15 cellular contexts compared by ENCODE assay signal in the genomic region with DNA sequence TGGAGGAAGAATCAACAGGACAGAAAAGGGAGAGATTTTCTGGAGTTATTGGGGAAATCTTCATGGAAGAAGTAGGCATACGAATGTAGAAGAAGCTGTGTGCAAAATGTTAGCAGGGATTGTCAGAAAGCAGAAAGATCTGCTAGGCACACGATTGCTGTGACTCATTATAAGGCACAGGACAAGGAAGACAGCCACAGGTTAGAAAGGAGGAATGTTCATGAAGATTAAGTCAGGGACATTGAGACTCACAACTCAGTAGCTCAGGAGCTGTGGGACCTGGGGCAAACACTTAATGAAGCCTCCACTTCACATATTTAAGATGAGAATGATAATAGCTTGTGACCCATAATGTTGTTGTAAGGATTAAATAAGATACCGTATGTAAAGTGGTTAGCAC. TPM values are rescaled to one million over a fixed set of nuclear protein-coding genes. Genes with fewer than 3 reads are reported as not detected.
DNase-seq lines count a peak whose midpoint lies in the region; ATAC-seq and TF ChIP-seq lines count a peak whose summit lies in the region.
"Had no signal": no experiment of that assay in that cellular context is flagged by ENCODE, and none has a peak within 500 bp of the region (broad histone marks: within the 10 kb centered on the region; RNA-seq: fewer than 3 reads in every experiment).

No MANE protein-coding gene starts in this region.

- ATAC-seq in HG03097 (IDR thresholded peaks at IDR 0.05; ENCODE audit: low FRiP score, unreplicated experiment) = no peak
- ATAC-seq: HepG2 had no signal

- no peak overlapping the region for H3K27ac ChIP-seq in CD4-positive, alpha-beta memory T cell (ENCODE audit: low read depth, low read length)
- peak overlapping the region in 2 of 4 donors; percentile 2 to 50 for H3K27ac ChIP-seq in esophagus squamous epithelium
- H3K27ac ChIP-seq: BLaER1 treated with 17β-estradiol and CSF1 and Interleukin-3, amounts not matched to agents 10 nM and 100 nM; SJCRH30 had no signal

- H3K36me3 ChIP-seq in CD4-positive, alpha-beta memory T cell (ENCODE audit: insufficient read depth, low read length) = peaks cover 19% of the 10 kb centered on the region
- H3K36me3 ChIP-seq in esophagus squamous epithelium = no peaks in the 10 kb centered on the region
- H3K36me3 ChIP-seq: SJCRH30 had no signal

- peaks cover 54 to 88% of the 10 kb centered on the region in 2 donors for H3K36me3 Mint-ChIP-seq in CD4-positive, alpha-beta memory T cell
- peaks cover 26% of the 10 kb centered on the region for H3K36me3 Mint-ChIP-seq in mesothelial cell of epicardium

- H3K9me3 Mint-ChIP-seq in CD4-positive, alpha-beta memory T cell = peaks cover 0 to 24% (median 14%) of the 10 kb centered on the region in 8 donors
- H3K9me3 Mint-ChIP-seq in mesothelial cell of epicardium = peaks cover 26% of the 10 kb centered on the region

- H3K27me3 ChIP-seq in CD4-positive, alpha-beta memory T cell (ENCODE audit: insufficient read depth, low read length) = no peaks in the 10 kb centered on the region
- H3K27me3 ChIP-seq in esophagus squamous epithelium = no peaks in the 10 kb centered on the region
- H3K27me3 ChIP-seq: BLaER1 treated with 17β-estradiol and CSF1 and Interleukin-3, amounts not matched to agents 10 nM and 100 nM; SJCRH30 had no signal

- no peak for TF ChIP-seq POLR2A in esophagus squamous epithelium (IDR thresholded peaks at IDR 0.05)

- TF ChIP-seq CTCF in cardiac fibroblast (IDR thresholded peaks at IDR 0.05; ENCODE audit: low read depth, low read length) (no peak), mesothelial cell of epicardium (IDR thresholded peaks at IDR 0.05; ENCODE audit: unreplicated experiment) (no peak), esophagus squamous epithelium (IDR thresholded peaks at IDR 0.05) (no peak)

- POLR2A ChIA-PET in CD4-positive, alpha-beta memory T cell (lab: Charles Lee; ENCODE audit: partially characterized antibody) = interaction anchor here (1.0 kb wide), 1 partner anchor 116 kb away, joined by 3 read pairs; no protein-coding TSS in a partner anchor

- peaks cover 28% of the 10 kb centered on the region for H3K4me1 ChIP-seq in CD4-positive, alpha-beta memory T cell (ENCODE audit: insufficient read depth, low read length)
- peaks cover 2 to 13% (median 4%) of the 10 kb centered on the region in 3 donors for H3K4me1 ChIP-seq in esophagus squamous epithelium
- H3K4me1 ChIP-seq: BLaER1 treated with 17β-estradiol and CSF1 and Interleukin-3, amounts not matched to agents 10 nM and 100 nM; SJCRH30 had no signal

- H3K4me1 Mint-ChIP-seq in CD4-positive, alpha-beta memory T cell = peaks cover 31 to 53% (median 45%) of the 10 kb centered on the region in 4 donors
- H3K4me1 Mint-ChIP-seq in mesothelial cell of epicardium = peaks cover 23% of the 10 kb centered on the region

- peak overlapping the region in 1 of 8 donors; percentile 18 for H3K4me3 Mint-ChIP-seq in CD4-positive, alpha-beta memory T cell
- H3K4me3 Mint-ChIP-seq in mesothelial cell of epicardium = no peak overlapping the region
- H3K4me3 Mint-ChIP-seq: activated B cell treated with CpG ODN at 0.5 μM for 24 hours had no signal

- WGBS in esophagus squamous epithelium, 2 donors = 22 to 26% methylated on average over 2 of the region's 3 CpGs

- CTCF ChIA-PET in CD4-positive, alpha-beta memory T cell (lab: Charles Lee; ENCODE audit: partially characterized antibody) = interaction anchor here (1.0 to 8.8 kb wide), 2 partner anchors 16 to 183 kb away, joined by 5 to 64 read pairs; no protein-coding TSS in a partner anchor

- H3K27ac Mint-ChIP-seq in CD4-positive, alpha-beta memory T cell = peak overlapping the region; percentile 25 to 87 (median 59)
- peak overlapping the region; percentile 9 for H3K27ac Mint-ChIP-seq in mesothelial cell of epicardium
- H3K27ac Mint-ChIP-seq: activated B cell treated with CpG ODN at 0.5 μM for 24 hours had no signal

- no peak overlapping the region for H3K4me3 ChIP-seq in CD4-positive, alpha-beta memory T cell (ENCODE audit: low read length in 2 of 2)
- H3K4me3 ChIP-seq in cardiac fibroblast (replicated peaks in 1 of 2; ENCODE audit: low read depth in 2 of 2, low read length in 2 of 2) (no peak overlapping the region), esophagus squamous epithelium (no peak overlapping the region)
- H3K4me3 ChIP-seq: BLaER1 treated with 17β-estradiol and CSF1 and Interleukin-3, amounts not matched to agents 10 nM and 100 nM; SJCRH30 had no signal

- no peak for DNase-seq in CD4-positive, alpha-beta memory T cell
- DNase-seq in NCI-H69 (lab: John Stamatoyannopoulos, UW) (peak; percentile 16), cardiac fibroblast (ENCODE audit: low read depth in 2 of 2) (peak; percentile 10 to 35), mesothelial cell of epicardium (ENCODE audit: low spot score in 2 of 2, unreplicated experiment in 2 of 2) (no peak), NAMALWA (ENCODE audit: low spot score) (no peak), hypothalamus (lab: John Stamatoyannopoulos, UW) (no peak), esophagus squamous epithelium (lab: John Stamatoyannopoulos, UW) (no peak)
- DNase-seq: activated B cell treated with CpG ODN at 0.5 μM for 24 hours; activated T-cell treated with anti-CD3 and anti-CD28 coated beads, Interleukin-2, amount 50 U/mL, for 1 hour; effector CD4-positive, alpha-beta T cell; NCI-H1092; SJCRH30 had no signal

- intact Hi-C loops in CD4-positive, alpha-beta memory T cell (cut with micrococcal nuclease) = no loop called here
- intact Hi-C loops in esophagus squamous epithelium (cut with DNase I) = no loop called here

- H3K27me3 Mint-ChIP-seq in CD4-positive, alpha-beta memory T cell = no peaks in the 10 kb centered on the region
- peaks cover 18% of the 10 kb centered on the region for H3K27me3 Mint-ChIP-seq in mesothelial cell of epicardium (ENCODE audit: low read depth)
- H3K27me3 Mint-ChIP-seq: activated B cell treated with CpG ODN at 0.5 μM for 24 hours had no signal

- no peaks in the 10 kb centered on the region for H3K9me3 ChIP-seq in CD4-positive, alpha-beta memory T cell (ENCODE audit: control insufficient read depth in 1 of 2, low read length in 2 of 2)
- peaks cover 0 to 12% (median 0%) of the 10 kb centered on the region in 3 donors for H3K9me3 ChIP-seq in esophagus squamous epithelium
- H3K9me3 ChIP-seq: SJCRH30 had no signal

RNA-seq across cellular contexts. Expression of a gene that starts 26.7 kb away (rescaled TPM):
- total RNA-seq in CD4-positive, alpha-beta memory T cell = 100 to 1,000 TPM; 105 to 114 TPM
- polyA plus RNA-seq in CD4-positive, alpha-beta memory T cell = 100 to 1,000 TPM; 162 to 201 TPM
- total RNA-seq in mesothelial cell of epicardium = 183 to 197 TPM (median 193 TPM) in 3 replicates
- total RNA-seq in esophagus squamous epithelium = 10 to 100 TPM; 20.2 to 58.7 (median 51.9) TPM

Comparison
In these comparisons a context has a peak if more than half of its experiments do, and no peak if none do; other contexts are left out.
1. DNase-seq: peak in NCI-H69 (single experiment) and cardiac fibroblast (2 of 2); none in CD4-positive, alpha-beta memory T cell (0 of 5), mesothelial cell of epicardium (0 of 2), NAMALWA (single experiment), hypothalamus (0 of 51) and esophagus squamous epithelium (single experiment).